ENCODE assay signal across 13 cellular contexts in the genomic region with DNA sequence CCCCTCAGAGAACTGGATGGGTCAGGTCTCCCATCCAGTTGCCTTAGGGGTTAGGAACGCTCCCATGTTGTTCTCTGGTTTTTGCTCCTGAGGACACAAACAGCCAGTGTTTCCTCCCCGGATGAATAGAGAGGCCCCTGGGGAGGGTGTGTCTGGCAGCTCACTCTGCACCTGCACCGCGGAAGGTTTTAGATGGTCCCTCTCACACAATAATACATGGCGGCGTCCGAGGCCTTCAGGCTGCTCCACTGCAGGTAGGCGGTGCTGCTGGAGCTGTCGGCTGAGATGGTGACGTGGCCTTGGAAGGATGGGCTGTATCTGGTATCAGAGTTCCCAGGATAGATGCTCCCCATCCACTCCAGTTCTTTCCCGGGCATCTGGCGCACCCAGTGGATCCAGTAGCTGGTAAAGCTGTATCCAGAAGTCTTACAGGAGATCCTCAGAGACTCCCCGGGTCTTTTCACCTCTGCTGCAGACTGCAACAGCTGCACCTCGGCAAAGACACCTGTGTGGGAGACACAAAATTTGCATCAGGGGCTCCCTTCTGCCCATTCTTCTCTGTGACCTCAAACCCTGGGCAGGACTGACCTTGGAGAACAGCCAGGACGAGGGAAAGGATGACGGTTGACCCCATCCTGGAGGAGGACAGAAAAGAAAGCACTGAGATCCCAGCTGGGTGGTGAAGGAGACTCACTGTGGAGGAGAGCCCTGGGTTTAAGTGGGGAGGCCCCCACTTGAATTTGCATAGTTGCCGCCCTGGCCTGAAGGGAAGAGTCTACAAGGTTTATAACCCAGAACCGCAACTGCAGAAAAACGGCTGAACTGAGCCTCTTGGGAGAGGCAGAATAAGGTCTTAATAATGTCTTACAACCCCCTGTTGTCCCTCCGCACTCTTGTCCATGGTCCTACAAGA.
DNase-seq lines count a peak whose midpoint lies in the region; ATAC-seq and TF ChIP-seq lines count a peak whose summit lies in the region.
"Had no signal": no experiment of that assay in that cellular context is flagged by ENCODE, and none has a peak within 500 bp of the region (broad histone marks: within the 10 kb centered on the region; RNA-seq: fewer than 3 reads in every experiment).

No MANE protein-coding gene starts in this region.

- in situ Hi-C loops in GM13976 (cut with MboI; ENCODE audit: low sequenced_read_pairs, unreplicated experiment): no loop called here
- in situ Hi-C loops in gastrocnemius medialis (cut with MboI; ENCODE audit: low sequenced_read_pairs in 4 of 4): no loop called here

- no peaks in the 10 kb centered on the region for H3K36me3 ChIP-seq in Peyer's patch
- no peaks in the 10 kb centered on the region for H3K36me3 ChIP-seq in gastrocnemius medialis
- H3K36me3 ChIP-seq: upper lobe of right lung had no signal

- peak overlapping the region in 2 of 4 donors; percentile 37 to 49 for H3K4me3 ChIP-seq in Peyer's patch
- no peak overlapping the region for H3K4me3 ChIP-seq in gastrocnemius medialis
- H3K4me3 ChIP-seq: upper lobe of right lung had no signal

- intact Hi-C loops in gastrocnemius medialis (cut with DNase I; ENCODE audit: low total_unique reads): no loop called here

- TF ChIP-seq POLR2A in Peyer's patch (IDR thresholded peaks at IDR 0.05) (no peak), gastrocnemius medialis (IDR thresholded peaks at IDR 0.05) (no peak)

- DNase-seq in GM13976 (ENCODE audit: low spot score) (peak; percentile 29), Peyer's patch (peak in 2 of 3 donors; percentile 80 to 87), gastrocnemius medialis (no peak), NCI-H82 treated with DMSO at 0.1 percent for 48 hours (lab: John Stamatoyannopoulos, UW; ENCODE audit: unreplicated experiment) (no peak), DMS53 treated with DMSO at 0.1 percent for 48 hours (lab: John Stamatoyannopoulos, UW; ENCODE audit: unreplicated experiment) (no peak)
- DNase-seq: activated T-cell treated with anti-CD3 and anti-CD28 coated beads, Interleukin-2, amount 50 U/mL, for 24 hours; cortex of kidney; NCI-H1694; stimulated activated CD4-positive, alpha-beta T cell treated with anti-CD3 and anti-CD28 coated beads, Interleukin-2, amount 100 ng/mL, for 48 hours; upper lobe of right lung had no signal

- ATAC-seq in GM19438 (IDR thresholded peaks at IDR 0.05; ENCODE audit: low read depth, unreplicated experiment): peak; percentile 47
- ATAC-seq in HG03095 (IDR thresholded peaks at IDR 0.05; ENCODE audit: unreplicated experiment): peak; percentile 51
- no peak for ATAC-seq in gastrocnemius medialis
- ATAC-seq in GM19467 (IDR thresholded peaks at IDR 0.05; ENCODE audit: unreplicated experiment): no peak
- ATAC-seq: upper lobe of right lung had no signal

- H3K9me3 ChIP-seq in Peyer's patch (no peaks in the 10 kb centered on the region), gastrocnemius medialis (no peaks in the 10 kb centered on the region)
- H3K9me3 ChIP-seq: upper lobe of right lung had no signal

- H3K4me1 ChIP-seq in Peyer's patch (peaks cover 0 to 3% (median 0%) of the 10 kb centered on the region in 4 donors), gastrocnemius medialis (peaks cover 0 to 9% of the 10 kb centered on the region in 2 donors)

- H3K27ac ChIP-seq in Peyer's patch (peak overlapping the region in 2 of 4 donors; percentile 54 to 78), gastrocnemius medialis (no peak overlapping the region)
- H3K27ac ChIP-seq: upper lobe of right lung had no signal

- no peaks in the 10 kb centered on the region for H3K27me3 ChIP-seq in Peyer's patch
- H3K27me3 ChIP-seq in gastrocnemius medialis: no peaks in the 10 kb centered on the region
- H3K27me3 ChIP-seq: upper lobe of right lung had no signal

- TF ChIP-seq CTCF in GM13976 (IDR thresholded peaks at IDR 0.05; ENCODE audit: borderline replicate concordance, control extremely low read depth, extremely low read depth, insufficient read depth, missing control alignments) (no peak), Peyer's patch (IDR thresholded peaks at IDR 0.05) (no peak), gastrocnemius medialis (IDR thresholded peaks at IDR 0.05 in 4 of 5, conservative IDR thresholded peaks at IDR 0.05 in 1 of 5) (no peak)

Comparison
In these comparisons a context has a peak if more than half of its experiments do, and no peak if none do; other contexts are left out.
1. DNase-seq: peak in GM13976 (single experiment) and Peyer's patch (2 of 3); none in gastrocnemius medialis (0 of 2), NCI-H82 treated with DMSO at 0.1 percent for 48 hours (single experiment) and DMS53 treated with DMSO at 0.1 percent for 48 hours (single experiment).
2. ATAC-seq: peak in GM19438 (single experiment) and HG03095 (single experiment); none in gastrocnemius medialis (0 of 2) and GM19467 (single experiment).